ENCODE assay signal across 18 cellular contexts in genomic region chr2:216672996-216673395, GRCh38. TPM values are rescaled to one million over a fixed set of nuclear protein-coding genes. Genes with fewer than 3 reads are reported as not detected.
DNase-seq lines count a peak whose midpoint lies in the region; ATAC-seq and TF ChIP-seq lines count a peak whose summit lies in the region.
"Had no signal": no experiment of that assay in that cellular context is flagged by ENCODE, and none has a peak within 500 bp of the region (broad histone marks: within the 10 kb centered on the region; RNA-seq: fewer than 3 reads in every experiment).

No MANE protein-coding gene starts in this region.

- H3K4me1 Mint-ChIP-seq in nephron: peaks cover 33% of the 10 kb centered on the region
- H3K4me1 Mint-ChIP-seq: CD8-positive, alpha-beta memory T cell had no signal

- H3K27me3 ChIP-seq in uterus: no peaks in the 10 kb centered on the region

- TF ChIP-seq CTCF in nephron (IDR thresholded peaks at IDR 0.05; ENCODE audit: unreplicated experiment in 3 of 3): no peak
- no peak for TF ChIP-seq CTCF in uterus (IDR thresholded peaks at IDR 0.05)

- no peaks in the 10 kb centered on the region for H3K9me3 ChIP-seq in uterus

- TF ChIP-seq POLR2A in uterus (IDR thresholded peaks at IDR 0.05): no peak

- H3K36me3 ChIP-seq in uterus: no peaks in the 10 kb centered on the region

- in situ Hi-C loops in ACHN (cut with HindIII; ENCODE audit: low pct_ligation_motif_present, low pct_unique_long_range_greater_than_20kb, low sequenced_read_pairs): no loop called here

- ATAC-seq in Right ventricle myocardium inferior: peak; percentile 1
- peak; percentile 37 for ATAC-seq in sciatic nerve
- ATAC-seq in GM18909 (IDR thresholded peaks at IDR 0.05; ENCODE audit: poor library complexity, unreplicated experiment): no peak

- H3K4me3 Mint-ChIP-seq in nephron: no peak overlapping the region
- H3K4me3 Mint-ChIP-seq: CD8-positive, alpha-beta memory T cell had no signal

- no peaks in the 10 kb centered on the region for H3K9me3 Mint-ChIP-seq in nephron
- H3K9me3 Mint-ChIP-seq: CD8-positive, alpha-beta memory T cell had no signal

- H3K36me3 Mint-ChIP-seq in nephron (ENCODE audit: low read depth): peaks cover 49% of the 10 kb centered on the region
- H3K36me3 Mint-ChIP-seq: CD8-positive, alpha-beta memory T cell had no signal

- intact Hi-C loops in Right ventricle myocardium inferior (cut with DNase I) (no loop called here), cardiac septum (cut with DNase I) (no loop called here), sciatic nerve (cut with DNase I) (no loop called here), uterus (cut with DNase I; ENCODE audit: low total_unique reads) (no loop called here)

- DNase-seq in Right ventricle myocardium inferior (ENCODE audit: missing footprints) (no peak), cardiac septum (ENCODE audit: low spot score) (no peak), sciatic nerve (ENCODE audit: low spot score) (no peak), uterus (no peak), ACHN (no peak), COLO668 (lab: John Stamatoyannopoulos, UW; ENCODE audit: unreplicated experiment) (no peak)
- DNase-seq: CD8-positive, alpha-beta memory T cell; DMS79 treated with DMSO at 0.1 percent for 48 hours; HCEC 1CT; NCI-H1417; NCI-H187 treated with DMSO at 0.1 percent for 48 hours; NCI-H446; NK-92 treated with Interleukin-12 subunit alpha and Interleukin-12 subunit beta, amount 100 ng/mL, for 24 hours; OCI-M1 had no signal

- no peaks in the 10 kb centered on the region for H3K4me1 ChIP-seq in uterus

- peak overlapping the region; percentile 25 to 93 (median 83) for H3K27ac Mint-ChIP-seq in nephron

- peak overlapping the region; percentile 43 to 49 for H3K27ac ChIP-seq in uterus
- H3K27ac ChIP-seq: 22Rv1, RWPE1 had no signal

- peaks cover 4% of the 10 kb centered on the region for H3K27me3 Mint-ChIP-seq in nephron (ENCODE audit: low read depth)

- H3K4me3 ChIP-seq in uterus: no peak overlapping the region

RNA-seq across cellular contexts. Expression of gene IGFBP5, which starts 22.4 kb away (rescaled TPM):
- total RNA-seq in Right ventricle myocardium inferior (156 TPM), cardiac septum (191 TPM), sciatic nerve (316 TPM), uterus (1,000 to 10,000 TPM in 1 of 4 donors, 100 to 1,000 TPM in 3; 480 to 2,812 (median 618) TPM)
- total RNA-seq: CD8-positive, alpha-beta memory T cell had no signal

RNA-seq across cellular contexts. Expression of gene IGFBP2, which starts 39.8 kb away (rescaled TPM):
- total RNA-seq in Right ventricle myocardium inferior: 60.1 TPM
- 785 TPM for total RNA-seq in cardiac septum
- total RNA-seq in sciatic nerve: 40.2 TPM
- 100 to 1,000 TPM in 2 of 4 donors, 10 to 100 TPM in 2; 59.5 to 398 (median 102) TPM for total RNA-seq in uterus
